ENCODE assay signal across 9 cellular contexts in genomic region chr15:83106994-83107840, GRCh38. TPM values are rescaled to one million over a fixed set of nuclear protein-coding genes. Genes with fewer than 3 reads are reported as not detected.
DNase-seq lines count a peak whose midpoint lies in the region; TF ChIP-seq lines count a peak whose summit lies in the region.
"Had no signal": no experiment of that assay in that cellular context is flagged by ENCODE, and none has a peak within 500 bp of the region (broad histone marks: within the 10 kb centered on the region; RNA-seq: fewer than 3 reads in every experiment).

Gene TM6SF1 (plus strand): TSS chr15:83107645. CDS start chr15:83107681, 36 bp downstream.

- H3K9ac ChIP-seq in rectal smooth muscle tissue (ENCODE audit: low read length) = no peak within 1 kb of the TSS

- no peak within 1 kb of the TSS for H3K27ac Mint-ChIP-seq in activated naive CD4-positive, alpha-beta T cell treated with anti-CD3 and anti-CD28 coated beads, Interleukin-2, amount 50 U/mL, for 24 hours

- peaks cover 0 to 36% of the 10 kb centered on the region in 2 donors for H3K4me1 ChIP-seq in right atrium auricular region
- H3K4me1 ChIP-seq in rectal smooth muscle tissue (ENCODE audit: control insufficient read depth, insufficient read depth, low read length) = peaks cover 2% of the 10 kb centered on the region

- peaks cover 18% of the 10 kb centered on the region for H3K4me1 Mint-ChIP-seq in activated naive CD4-positive, alpha-beta T cell treated with anti-CD3 and anti-CD28 coated beads, Interleukin-2, amount 50 U/mL, for 24 hours

- TF ChIP-seq CTCF in right atrium auricular region (IDR thresholded peaks at IDR 0.05) = no peak

- H3K4me3 ChIP-seq in right atrium auricular region (peak within 1 kb of the TSS; percentile 51 to 70), rectal smooth muscle tissue (ENCODE audit: low read length) (peak within 1 kb of the TSS; percentile 59)

- peak within 1 kb of the TSS; percentile 86 for H3K4me3 Mint-ChIP-seq in activated naive CD4-positive, alpha-beta T cell treated with anti-CD3 and anti-CD28 coated beads, Interleukin-2, amount 50 U/mL, for 24 hours

- peak within 1 kb of the TSS; percentile 52 to 76 for H3K27ac ChIP-seq in right atrium auricular region
- peak within 1 kb of the TSS; percentile 48 for H3K27ac ChIP-seq in rectal smooth muscle tissue (ENCODE audit: low read depth, low read length)
- H3K27ac ChIP-seq: C4-2B had no signal

- peaks cover 42% of the 10 kb centered on the region for H3K27me3 Mint-ChIP-seq in activated naive CD4-positive, alpha-beta T cell treated with anti-CD3 and anti-CD28 coated beads, Interleukin-2, amount 50 U/mL, for 24 hours

- H3K27me3 ChIP-seq in right atrium auricular region (no peaks in the 10 kb centered on the region), rectal smooth muscle tissue (ENCODE audit: control insufficient read depth, insufficient read depth, low read length) (peaks cover 8% of the 10 kb centered on the region)

- no peaks in the 10 kb centered on the region for H3K36me3 ChIP-seq in right atrium auricular region
- no peaks in the 10 kb centered on the region for H3K36me3 ChIP-seq in rectal smooth muscle tissue (ENCODE audit: control insufficient read depth, insufficient read depth, low read length)

- no peaks in the 10 kb centered on the region for H3K9me3 ChIP-seq in right atrium auricular region

- DNase-seq in NCI-H1105 treated with DMSO at 0.1 percent for 48 hours (lab: John Stamatoyannopoulos, UW) (peak; percentile 3), NCI-H1105 (lab: John Stamatoyannopoulos, UW) (no peak), HK-2 (ENCODE audit: unreplicated experiment) (peak; percentile 14), right atrium auricular region (ENCODE audit: low spot score) (no peak), NOMO-1 treated with dmso at 0.1 percent for 144 hours (lab: John Stamatoyannopoulos, UW; ENCODE audit: unreplicated experiment) (no peak), putamen (ENCODE audit: low spot score) (no peak)

- H3K36me3 Mint-ChIP-seq in activated naive CD4-positive, alpha-beta T cell treated with anti-CD3 and anti-CD28 coated beads, Interleukin-2, amount 50 U/mL, for 24 hours = no peaks in the 10 kb centered on the region

- H3K9me3 Mint-ChIP-seq in activated naive CD4-positive, alpha-beta T cell treated with anti-CD3 and anti-CD28 coated beads, Interleukin-2, amount 50 U/mL, for 24 hours = no peaks in the 10 kb centered on the region

RNA-seq across cellular contexts. Expression of gene TM6SF1, which starts in this region (rescaled TPM):
- total RNA-seq in right atrium auricular region = 10 to 100 TPM in 1 of 2 donors, 1 to 10 TPM in 1; 7.3 to 30.2 TPM

Comparison
In these comparisons a context has a peak if more than half of its experiments do, and no peak if none do; other contexts are left out.
1. DNase-seq: peak in NCI-H1105 treated with DMSO at 0.1 percent for 48 hours (single experiment) and HK-2 (single experiment); none in NCI-H1105 (single experiment), right atrium auricular region (single experiment), NOMO-1 treated with dmso at 0.1 percent for 144 hours (single experiment) and putamen (single experiment).